34 cellular contexts compared by ENCODE assay signal in genomic region chr9:21085010-21085409, GRCh38. TPM values are rescaled to one million over a fixed set of nuclear protein-coding genes. Genes with fewer than 3 reads are reported as not detected.
"Had no signal": no experiment of that assay in that cellular context is flagged by ENCODE, and none has a peak within 500 bp of the region (broad histone marks: within the 10 kb centered on the region; RNA-seq: fewer than 3 reads in every experiment).

No MANE protein-coding gene starts in this region.

- DNase-seq: naive thymus-derived CD8-positive, alpha-beta T cell; nephron progenitor cell; nucleus accumbens; ovary; posterior cingulate gyrus; psoas muscle; right cardiac atrium; stimulated activated CD4-positive, alpha-beta T cell treated with anti-CD3 and anti-CD28 coated beads, Interleukin-15, amount 100 ng/mL, for 24 hours; stimulated activated CD4-positive, alpha-beta T cell treated with anti-CD3 and anti-CD28 coated beads, Interleukin-2, amount 100 ng/mL, for 24 hours; stimulated activated CD4-positive, alpha-beta T cell treated with anti-CD3 and anti-CD28 coated beads, Interleukin-2, amount 100 ng/mL, for 48 hours; stimulated activated CD4-positive, alpha-beta T cell treated with anti-CD3 and anti-CD28 coated beads, Interleukin-4, amount 100 ng/mL, for 24 hours; stimulated activated naive B cell treated with anti-CD40 and anti-IgM and Interleukin-4, amounts not matched to agents 10 μg/mL and 1 μg/mL and 100 μg/mL, for 72 hours; stimulated activated naive CD4-positive, alpha-beta T cell treated with Interleukin-2 at 50 U/mL for 16 hours; stomach; thyroid gland; trophoblast cell; upper lobe of left lung had no signal

- H3K36me3 ChIP-seq: neutrophil, ovary, stomach, thoracic aorta, thyroid gland, tibial nerve, upper lobe of left lung, vagina had no signal

- H3K27ac ChIP-seq: neutrophil, ovary, parathyroid adenoma, psoas muscle, skin epidermis, stomach, thoracic aorta, thyroid gland, tibial nerve, upper lobe of left lung, vagina had no signal

- H3K9me3 ChIP-seq: neutrophil, thyroid gland, vagina had no signal

- H3K4me1 ChIP-seq: parathyroid adenoma, psoas muscle, stomach, vagina had no signal

- ATAC-seq: naive thymus-derived CD8-positive, alpha-beta T cell; natural killer cell treated with Interleukin-12 subunit alpha and Interleukin-12 subunit beta and Interleukin-15 and Interleukin-18, amount 100 ng/mL, for 72 hours; psoas muscle; right cardiac atrium; sciatic nerve; stimulated activated effector memory CD8-positive, alpha-beta T cell treated with anti-CD3 and anti-CD28 coated beads, Interleukin-12 subunit alpha, Interleukin-12 subunit beta, amount 100 ng/mL, for 72 hours; stimulated activated naive B cell treated with anti-CD40 and anti-IgM and Interleukin-4, amounts not matched to agents 10 μg/mL and 1 μg/mL and 100 μg/mL, for 72 hours had no signal

- H3K4me3 ChIP-seq: ovary, psoas muscle, skin epidermis, stomach, thoracic aorta, thyroid gland, tibial nerve, upper lobe of left lung, vagina had no signal

- FAIRE-seq: urothelium cell line had no signal

RNA-seq across cellular contexts. Expression of gene IFNB1, which starts 7.3 kb away (rescaled TPM):
- total RNA-seq: naive thymus-derived CD8-positive, alpha-beta T cell; natural killer cell treated with Interleukin-12 subunit alpha and Interleukin-12 subunit beta and Interleukin-15 and Interleukin-18, amount 100 ng/mL, for 72 hours; neural crest cell; omental fat pad; ovary; progenitor cell of endocrine pancreas; psoas muscle; renal cortical epithelial cell; right cardiac atrium; sciatic nerve; stomach; subcutaneous adipose tissue; temporal lobe; thoracic aorta; thyroid gland; tibial nerve; upper lobe of left lung; ureter; vagina had no signal
- polyA plus RNA-seq: naive thymus-derived CD8-positive, alpha-beta T cell; ovary; psoas muscle; right cardiac atrium; stomach had no signal

RNA-seq across cellular contexts. Expression of gene IFNW1, which starts 56.6 kb away (rescaled TPM):
- total RNA-seq: naive thymus-derived CD8-positive, alpha-beta T cell; natural killer cell treated with Interleukin-12 subunit alpha and Interleukin-12 subunit beta and Interleukin-15 and Interleukin-18, amount 100 ng/mL, for 72 hours; neural crest cell; omental fat pad; ovary; progenitor cell of endocrine pancreas; psoas muscle; renal cortical epithelial cell; right cardiac atrium; sciatic nerve; stomach; subcutaneous adipose tissue; temporal lobe; thoracic aorta; thyroid gland; tibial nerve; upper lobe of left lung; ureter; vagina had no signal
- polyA plus RNA-seq: naive thymus-derived CD8-positive, alpha-beta T cell; ovary; psoas muscle; right cardiac atrium; stomach had no signal
